16 cellular contexts compared by ENCODE assay signal in the genomic region with DNA sequence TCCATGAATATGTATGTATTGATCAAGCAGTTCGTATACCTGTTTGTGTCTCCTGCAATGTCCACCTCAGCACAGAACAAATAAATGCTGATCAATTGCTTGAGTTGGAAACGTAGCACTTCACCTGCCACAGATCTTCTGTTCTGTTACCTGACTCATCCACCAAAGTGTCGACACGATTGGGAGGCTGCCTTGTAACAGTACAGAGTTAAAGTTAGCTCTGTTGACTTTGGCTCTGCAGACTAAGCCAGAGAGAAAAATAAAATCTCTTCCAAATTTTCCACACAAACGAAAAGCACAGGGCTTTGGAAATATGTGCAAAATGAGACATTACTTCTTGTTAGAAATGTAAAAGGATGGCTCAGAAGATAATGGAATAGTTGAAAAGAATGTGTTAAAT.
A peak's percentile ranks its signal among the peaks of the same experiment; 100 is the strongest.
DNase-seq lines count a peak whose midpoint lies in the region; ATAC-seq and TF ChIP-seq lines count a peak whose summit lies in the region.
"Had no signal": no experiment of that assay in that cellular context is flagged by ENCODE, and none has a peak within 500 bp of the region (broad histone marks: within the 10 kb centered on the region; RNA-seq: fewer than 3 reads in every experiment).

No MANE protein-coding gene starts in this region.

- H3K36me3 Mint-ChIP-seq in chondrocyte (ENCODE audit: low read depth): no peaks in the 10 kb centered on the region
- H3K36me3 Mint-ChIP-seq in osteocyte (ENCODE audit: unreplicated experiment): peaks cover 1% of the 10 kb centered on the region

- TF ChIP-seq CTCF in chondrocyte (IDR thresholded peaks at IDR 0.05) (no peak), fibroblast of the aortic adventitia (IDR thresholded peaks at IDR 0.05; ENCODE audit: insufficient read depth, low read length) (no peak), osteocyte (IDR thresholded peaks at IDR 0.05) (no peak)

- no peak overlapping the region for H3K4me3 Mint-ChIP-seq in chondrocyte (ENCODE audit: unreplicated experiment)
- H3K4me3 Mint-ChIP-seq in osteocyte (ENCODE audit: unreplicated experiment): no peak overlapping the region
- H3K4me3 Mint-ChIP-seq: HFFc6 had no signal

- H3K27ac Mint-ChIP-seq in chondrocyte (ENCODE audit: unreplicated experiment) (peak overlapping the region; percentile 62), osteocyte (ENCODE audit: unreplicated experiment) (peak overlapping the region; percentile 57)
- H3K27ac Mint-ChIP-seq: HFFc6 had no signal

- ATAC-seq in GM18502 (IDR thresholded peaks at IDR 0.05; ENCODE audit: poor library complexity, unreplicated experiment) (no peak), HG03469 (IDR thresholded peaks at IDR 0.05; ENCODE audit: unreplicated experiment) (no peak), HG03442 (IDR thresholded peaks at IDR 0.05; ENCODE audit: unreplicated experiment) (no peak)
- ATAC-seq: Panc1, Right ventricle myocardium inferior had no signal

- DNase-seq in chondrocyte (ENCODE audit: low spot score) (no peak), fibroblast of the aortic adventitia (ENCODE audit: low read depth) (peak; percentile 58), osteocyte (ENCODE audit: extremely low spot score, unreplicated experiment) (no peak), NCI-H2081 (lab: John Stamatoyannopoulos, UW) (no peak)
- DNase-seq: BE2C, DMS 273 treated with DMSO at 0.1 percent for 48 hours, HFFc6, KG1, NCI-H1105 treated with DMSO at 0.1 percent for 48 hours, NCI-H187, NCI-H446 treated with DMSO at 0.1 percent for 48 hours had no signal

- no peak overlapping the region for H3K4me3 ChIP-seq in fibroblast of the aortic adventitia (ENCODE audit: low read depth, low read length)

- H3K27me3 Mint-ChIP-seq in chondrocyte (ENCODE audit: low read depth) (no peaks in the 10 kb centered on the region), osteocyte (ENCODE audit: unreplicated experiment) (no peaks in the 10 kb centered on the region)

- H3K9me3 Mint-ChIP-seq in chondrocyte (ENCODE audit: low read depth): no peaks in the 10 kb centered on the region
- peaks cover 1% of the 10 kb centered on the region for H3K9me3 Mint-ChIP-seq in osteocyte (ENCODE audit: unreplicated experiment)
- H3K9me3 Mint-ChIP-seq: HFFc6 had no signal

- H3K4me1 Mint-ChIP-seq in chondrocyte (ENCODE audit: low read depth) (peaks cover 45% of the 10 kb centered on the region), osteocyte (ENCODE audit: unreplicated experiment) (peaks cover 33% of the 10 kb centered on the region)
